In the genomic region with DNA sequence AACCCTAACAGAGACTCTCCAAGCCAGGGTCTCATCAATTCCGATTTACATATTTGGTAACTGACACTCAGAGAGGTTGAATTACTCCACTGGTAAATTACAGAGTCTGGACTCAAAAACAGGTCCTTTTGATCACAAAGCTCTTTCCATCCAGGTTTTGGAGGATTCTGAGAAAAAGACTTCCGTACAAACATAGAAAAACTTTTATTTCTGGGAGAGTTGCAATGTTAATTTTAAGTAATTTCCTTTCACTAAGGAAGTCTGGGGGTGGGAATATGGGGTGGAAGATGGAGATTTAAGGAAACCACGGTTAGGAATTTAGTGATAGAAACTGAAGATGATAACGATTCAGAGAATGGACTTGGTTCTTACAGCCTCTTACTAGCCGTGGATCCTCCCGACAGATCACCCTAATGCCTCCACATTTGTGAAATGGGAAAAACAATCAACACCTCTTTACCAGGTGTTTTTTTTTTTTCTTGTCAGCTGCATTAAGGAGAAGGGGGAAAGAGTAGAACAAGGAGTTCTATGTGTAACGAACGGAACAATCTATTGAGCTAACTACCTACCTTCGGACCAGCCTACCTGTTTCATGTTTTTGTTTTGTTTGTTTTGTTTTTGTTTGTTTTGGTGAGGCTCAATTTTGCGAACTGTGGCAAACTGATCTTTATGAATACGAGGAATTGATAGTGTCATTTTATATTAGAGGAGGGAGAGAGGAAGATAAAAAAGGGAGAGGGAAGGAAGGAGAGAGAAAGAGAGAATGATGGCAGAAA, we compare ENCODE assay signal across 9 cellular contexts. TPM values are rescaled to one million over a fixed set of nuclear protein-coding genes. Genes with fewer than 3 reads are reported as not detected.
DNase-seq lines count a peak whose midpoint lies in the region; ATAC-seq and TF ChIP-seq lines count a peak whose summit lies in the region.
"Had no signal": no experiment of that assay in that cellular context is flagged by ENCODE, and none has a peak within 500 bp of the region (broad histone marks: within the 10 kb centered on the region; RNA-seq: fewer than 3 reads in every experiment).

No MANE protein-coding gene starts in this region.

- 30% methylated on average over 11 of the region's 11 CpGs for WGBS in hepatocyte (ENCODE audit: low lambda C conversion rate, missing lambda C conversion rate)
- 24% methylated on average over 11 of the region's 11 CpGs for WGBS in smooth muscle cell (ENCODE audit: low lambda C conversion rate)

- H3K27ac ChIP-seq in hepatocyte (no peak overlapping the region), smooth muscle cell (ENCODE audit: low read depth) (no peak overlapping the region)
- H3K27ac ChIP-seq: VCaP had no signal

- H3K27me3 Mint-ChIP-seq in activated naive CD4-positive, alpha-beta T cell treated with anti-CD3 and anti-CD28 coated beads, Interleukin-2, amount 10 ng/mL, durations not matched to agents 7 days and 5 days, result peaks cover 67% of the 10 kb centered on the region
- peaks cover 55% of the 10 kb centered on the region for H3K27me3 Mint-ChIP-seq in T-helper 17 cell

- H3K9me3 ChIP-seq in T-helper 17 cell (ENCODE audit: control insufficient read depth, low read length, poor library complexity, severe bottlenecking), result no peaks in the 10 kb centered on the region
- H3K9me3 ChIP-seq in hepatocyte (ENCODE audit: low read depth), result no peaks in the 10 kb centered on the region
- H3K9me3 ChIP-seq in smooth muscle cell (replicated peaks; ENCODE audit: low read depth), result no peaks in the 10 kb centered on the region

- H3K4me3 Mint-ChIP-seq in activated naive CD4-positive, alpha-beta T cell treated with anti-CD3 and anti-CD28 coated beads, Interleukin-2, amount 10 ng/mL, durations not matched to agents 7 days and 5 days, result peak overlapping the region; percentile 58
- peak overlapping the region; percentile 83 for H3K4me3 Mint-ChIP-seq in T-helper 17 cell

- ATAC-seq in activated naive CD4-positive, alpha-beta T cell treated with anti-CD3 and anti-CD28 coated beads, Interleukin-2, amount 50 U/mL, for 72 hours, result no peak
- ATAC-seq in T-helper 17 cell, result no peak
- no peak for ATAC-seq in HG03521 (IDR thresholded peaks at IDR 0.05; ENCODE audit: unreplicated experiment)

- H3K9me3 Mint-ChIP-seq in activated naive CD4-positive, alpha-beta T cell treated with anti-CD3 and anti-CD28 coated beads, Interleukin-2, amount 10 ng/mL, durations not matched to agents 7 days and 5 days, result no peaks in the 10 kb centered on the region
- no peaks in the 10 kb centered on the region for H3K9me3 Mint-ChIP-seq in activated naive CD4-positive, alpha-beta T cell treated with anti-CD3 and anti-CD28 coated beads, Interleukin-2, amount 50 U/mL, for 72 hours

- no peak for DNase-seq in activated naive CD4-positive, alpha-beta T cell treated with anti-CD3 and anti-CD28 coated beads, Interleukin-2, amount 10 ng/mL, durations not matched to agents 7 days and 5 days
- DNase-seq in activated naive CD4-positive, alpha-beta T cell treated with anti-CD3 and anti-CD28 coated beads, Interleukin-2, amount 50 U/mL, for 72 hours (ENCODE audit: low spot score in 2 of 2), result no peak
- DNase-seq in T-helper 17 cell (no peak), hepatocyte (ENCODE audit: low spot score) (no peak), smooth muscle cell (lab: John Stamatoyannopoulos, UW; ENCODE audit: unreplicated experiment) (no peak), NCI-H2171 treated with DMSO at 0.1 percent for 48 hours (lab: John Stamatoyannopoulos, UW) (no peak)
- no peak for DNase-seq in effector CD4-positive, alpha-beta T cell

- H3K36me3 Mint-ChIP-seq in activated naive CD4-positive, alpha-beta T cell treated with anti-CD3 and anti-CD28 coated beads, Interleukin-2, amount 10 ng/mL, durations not matched to agents 7 days and 5 days, result peaks cover 2% of the 10 kb centered on the region
- peaks cover 0 to 10% of the 10 kb centered on the region in 2 donors for H3K36me3 Mint-ChIP-seq in activated naive CD4-positive, alpha-beta T cell treated with anti-CD3 and anti-CD28 coated beads, Interleukin-2, amount 50 U/mL, for 72 hours
- H3K36me3 Mint-ChIP-seq in T-helper 17 cell (ENCODE audit: low read depth), result peaks cover 3% of the 10 kb centered on the region

- H3K9me2 ChIP-seq in hepatocyte (replicated peaks; ENCODE audit: insufficient read depth), result no peaks in the 10 kb centered on the region

- H3K9ac ChIP-seq in smooth muscle cell (ENCODE audit: low read depth), result no peak overlapping the region

- peak overlapping the region; percentile 31 for H3K4me3 ChIP-seq in hepatocyte
- H3K4me3 ChIP-seq in smooth muscle cell, result no peak overlapping the region

- CTCF ChIA-PET in activated naive CD4-positive, alpha-beta T cell treated with anti-CD3 and anti-CD28 coated beads, Interleukin-2, amount 10 ng/mL, durations not matched to agents 7 days and 5 days (lab: Charles Lee), result interaction anchor here (1.5 to 2.2 kb wide), 2 partner anchors 9 to 30 kb away, joined by 4 to 7 read pairs; no protein-coding TSS in a partner anchor

- H3K79me2 ChIP-seq in hepatocyte (no peaks in the 10 kb centered on the region), smooth muscle cell (ENCODE audit: low read depth) (no peaks in the 10 kb centered on the region)

- H3K27ac Mint-ChIP-seq in activated naive CD4-positive, alpha-beta T cell treated with anti-CD3 and anti-CD28 coated beads, Interleukin-2, amount 10 ng/mL, durations not matched to agents 7 days and 5 days, result peak overlapping the region; percentile 73
- no peak overlapping the region for H3K27ac Mint-ChIP-seq in activated naive CD4-positive, alpha-beta T cell treated with anti-CD3 and anti-CD28 coated beads, Interleukin-2, amount 50 U/mL, for 72 hours
- H3K27ac Mint-ChIP-seq in T-helper 17 cell, result no peak overlapping the region

- no peaks in the 10 kb centered on the region for H3F3A ChIP-seq in smooth muscle cell (ENCODE audit: low read depth)

- H3K36me3 ChIP-seq in hepatocyte (replicated peaks; ENCODE audit: insufficient read depth, low read depth) (no peaks in the 10 kb centered on the region), smooth muscle cell (ENCODE audit: low read depth) (no peaks in the 10 kb centered on the region)

- H3K27me3 ChIP-seq in hepatocyte (peaks cover 43% of the 10 kb centered on the region), smooth muscle cell (ENCODE audit: low read depth) (peaks cover 66% of the 10 kb centered on the region)

- peaks cover 31% of the 10 kb centered on the region for H3K4me1 Mint-ChIP-seq in activated naive CD4-positive, alpha-beta T cell treated with anti-CD3 and anti-CD28 coated beads, Interleukin-2, amount 10 ng/mL, durations not matched to agents 7 days and 5 days
- H3K4me1 Mint-ChIP-seq in T-helper 17 cell, result peaks cover 20% of the 10 kb centered on the region

- peaks cover 16% of the 10 kb centered on the region for H3K4me1 ChIP-seq in hepatocyte (ENCODE audit: insufficient read depth)
- H3K4me1 ChIP-seq in smooth muscle cell (ENCODE audit: low read depth), result peaks cover 28% of the 10 kb centered on the region

- H3K4me2 ChIP-seq in hepatocyte (peak overlapping the region; percentile 96), smooth muscle cell (peak overlapping the region; percentile 98)

- H4K20me1 ChIP-seq in hepatocyte (ENCODE audit: insufficient read depth, poor library complexity, severe bottlenecking) (no peaks in the 10 kb centered on the region), smooth muscle cell (ENCODE audit: low read depth) (no peaks in the 10 kb centered on the region)

- TF ChIP-seq CTCF in hepatocyte (IDR thresholded peaks at IDR 0.05; ENCODE audit: poor library complexity), result no peak
- no peak for TF ChIP-seq CTCF in smooth muscle cell (IDR thresholded peaks at IDR 0.05; ENCODE audit: borderline replicate concordance, insufficient read depth, poor library complexity, severe bottlenecking)

- H2AFZ ChIP-seq in hepatocyte (no peak overlapping the region), smooth muscle cell (ENCODE audit: low read depth) (no peak overlapping the region)

RNA-seq across cellular contexts. Expression of gene RBM20, which starts 1.7 kb away (rescaled TPM):
- total RNA-seq in activated naive CD4-positive, alpha-beta T cell treated with anti-CD3 and anti-CD28 coated beads, Interleukin-2, amount 50 U/mL, for 72 hours, result under 1 TPM; 0.06 to 0.20 TPM
- total RNA-seq in T-helper 17 cell (not detected), hepatocyte (3.1 and 4.0 TPM in 2 replicates), smooth muscle cell (under 0.01 and 0.09 TPM in 2 replicates)
- polyA plus RNA-seq in hepatocyte (3.7 and 6.5 TPM in 2 replicates), smooth muscle cell (0.09 and 0.27 TPM in 2 replicates)
